ENCODE assay signal across 11 cellular contexts in genomic region chr7:76504351-76505167, GRCh38. TPM values are rescaled to one million over a fixed set of nuclear protein-coding genes. Genes with fewer than 3 reads are reported as not detected.
DNase-seq lines count a peak whose midpoint lies in the region; FAIRE-seq and TF ChIP-seq lines count a peak whose summit lies in the region.
"Not testable (repeated sequence)": the region's sequence is repeated elsewhere in the genome, so short reads cannot be mapped to it uniquely, and the experiment has no call there.
"Had no signal": no experiment of that assay in that cellular context is flagged by ENCODE, and none has a peak within 500 bp of the region (broad histone marks: within the 10 kb centered on the region; RNA-seq: fewer than 3 reads in every experiment).

No MANE protein-coding gene starts in this region.

- not testable (repeated sequence) for H3K9ac ChIP-seq in Karpas-422 (ENCODE audit: low read length); astrocyte (ENCODE audit: low read length); neural progenitor cell

- not testable (repeated sequence) for H3K9me3 ChIP-seq in Karpas-422 (ENCODE audit: low read length); astrocyte (ENCODE audit: insufficient read depth, low read depth, low read length); hepatocyte (ENCODE audit: low read depth); neural progenitor cell (ENCODE audit: low read depth); sigmoid colon

- not testable (repeated sequence) for H3K79me2 ChIP-seq in Karpas-422 (ENCODE audit: low read length); astrocyte (ENCODE audit: insufficient read depth, low read length); hepatocyte; neural progenitor cell (ENCODE audit: low read depth)

- not testable (repeated sequence) for TF ChIP-seq EP300 in sigmoid colon (IDR thresholded peaks at IDR 0.05)

- intact Hi-C loops in sigmoid colon (cut with DNase I), result loop anchor here (10.0 kb wide), 1 partner anchor 490 kb away; no protein-coding TSS in a partner anchor

- FAIRE-seq in astrocyte (lab: Jason Lieb, UNC), result not testable (repeated sequence)
- FAIRE-seq in urothelium cell line (lab: Jason Lieb, UNC), result peak; percentile 35

- not testable (repeated sequence) for H3K4me3 Mint-ChIP-seq in astrocyte (ENCODE audit: unreplicated experiment); neural progenitor cell

- H2AFZ ChIP-seq in Karpas-422 (ENCODE audit: low read length); astrocyte (ENCODE audit: low read depth, low read length); hepatocyte; neural progenitor cell (replicated peaks): not testable (repeated sequence)

- peaks cover 11% of the 10 kb centered on the region for H3K4me1 Mint-ChIP-seq in astrocyte (ENCODE audit: low read depth, unreplicated experiment)
- H3K4me1 Mint-ChIP-seq in neural progenitor cell, result not testable (repeated sequence)

- H3K36me3 ChIP-seq in Karpas-422 (ENCODE audit: insufficient read depth, low read length); astrocyte (ENCODE audit: insufficient read depth, low read length); hepatocyte (replicated peaks; ENCODE audit: insufficient read depth, low read depth); neural progenitor cell: not testable (repeated sequence)
- H3K36me3 ChIP-seq in sigmoid colon, result peaks cover 0 to 27% (median 9%) of the 10 kb centered on the region in 4 donors

- not testable (repeated sequence) for H3F3A ChIP-seq in neural progenitor cell (ENCODE audit: low read depth)

- not testable (repeated sequence) for H3K4me1 ChIP-seq in Karpas-422 (ENCODE audit: low read length); astrocyte (ENCODE audit: insufficient read depth, low read length); hepatocyte (ENCODE audit: insufficient read depth); neural progenitor cell; sigmoid colon

- H3K4me2 ChIP-seq in Karpas-422 (ENCODE audit: low read depth, low read length, poor library complexity, severe bottlenecking); astrocyte (ENCODE audit: low read length); hepatocyte; neural progenitor cell: not testable (repeated sequence)

- not testable (repeated sequence) for H3K27me3 ChIP-seq in Karpas-422 (ENCODE audit: low read length); astrocyte (ENCODE audit: insufficient read depth, low read length); hepatocyte; neural progenitor cell; sigmoid colon

- not testable (repeated sequence) for H4K20me1 ChIP-seq in Karpas-422 (ENCODE audit: insufficient read depth, low read depth, low read length); astrocyte (ENCODE audit: insufficient read depth, low read length); hepatocyte (ENCODE audit: insufficient read depth, poor library complexity, severe bottlenecking); neural progenitor cell (ENCODE audit: low read depth)

- TF ChIP-seq CTCF in astrocyte (IDR thresholded peaks at IDR 0.05; ENCODE audit: insufficient read depth, low read depth, low read length); hepatocyte (IDR thresholded peaks at IDR 0.05; ENCODE audit: poor library complexity); neural progenitor cell (IDR thresholded peaks at IDR 0.05); sigmoid colon (IDR thresholded peaks at IDR 0.05): not testable (repeated sequence)

- peak overlapping the region; percentile 2 for H3K27ac Mint-ChIP-seq in astrocyte (ENCODE audit: unreplicated experiment)
- not testable (repeated sequence) for H3K27ac Mint-ChIP-seq in neural progenitor cell

- H3K36me3 Mint-ChIP-seq in astrocyte (ENCODE audit: low read depth, unreplicated experiment); neural progenitor cell: not testable (repeated sequence)

- WGBS in hepatocyte (ENCODE audit: low lambda C conversion rate, missing lambda C conversion rate), result 92% methylated on average over 10 of the region's 33 CpGs
- 87 to 90% methylated on average over 23 to 24 of the region's 33 CpGs for WGBS in sigmoid colon, 2 donors

- H3K27ac ChIP-seq in Karpas-422 (ENCODE audit: low read length); astrocyte (ENCODE audit: low read depth, low read length); hepatocyte; neural progenitor cell; sigmoid colon: not testable (repeated sequence)

- TF ChIP-seq POLR2A in sigmoid colon (IDR thresholded peaks at IDR 0.05), result not testable (repeated sequence)

- DNase-seq in D341Med (ENCODE audit: low spot score) (peak; percentile 24), Karpas-422 (peak; percentile 7), hepatocyte (ENCODE audit: low spot score) (peak; percentile 2), neural progenitor cell (ENCODE audit: low spot score) (peak; percentile 0), sigmoid colon (peak; percentile 53)
- peak; percentile 50 for DNase-seq in activated CD8-positive, alpha-beta memory T cell treated with anti-CD3 and anti-CD28 coated beads for 24 hours
- DNase-seq in astrocyte (ENCODE audit: low read depth); urothelium cell line (ENCODE audit: low spot score): not testable (repeated sequence)

- not testable (repeated sequence) for H3K4me3 ChIP-seq in Karpas-422 (ENCODE audit: low read length); astrocyte (ENCODE audit: insufficient read depth, low read depth, low read length); hepatocyte; neural progenitor cell; sigmoid colon

- not testable (repeated sequence) for H3K27me3 Mint-ChIP-seq in astrocyte (ENCODE audit: low read depth, unreplicated experiment); neural progenitor cell (ENCODE audit: insufficient read depth, low read depth)

- not testable (repeated sequence) for H3K9me2 ChIP-seq in Karpas-422 (replicated peaks; ENCODE audit: insufficient read depth, low read length); hepatocyte (replicated peaks; ENCODE audit: insufficient read depth)

- H3K9me3 Mint-ChIP-seq in astrocyte (ENCODE audit: unreplicated experiment); neural progenitor cell: not testable (repeated sequence)

RNA-seq across cellular contexts. Expression of gene UPK3B, which starts 5.8 kb away (rescaled TPM):
- total RNA-seq in Karpas-422 (2014; rRNA removed; shearing (Covaris generic); ENCODE audit: low replicate concordance), result 0.26 TPM in 1 of 2 replicates, not detected in the other
- 0.64 TPM in 1 of 2 replicates, not detected in the other for total RNA-seq in astrocyte
- 16.8 and 25.8 TPM in 2 replicates for total RNA-seq in hepatocyte
- polyA plus RNA-seq in hepatocyte, result 90.6 and 159 TPM in 2 replicates
- 0.12 TPM in 1 of 2 replicates, not detected in the other for total RNA-seq in neural progenitor cell (ENCODE audit: low replicate concordance)
- total RNA-seq in sigmoid colon, result 1 to 10 TPM in 1 of 4 donors, under 1 TPM in 3; 0.27 to 3.9 (median 0.77) TPM
- polyA plus RNA-seq in sigmoid colon, result 1 to 10 TPM in 1 of 3 donors, under 1 TPM in 1, not detected in 1; 0.92 to 1.9 TPM
- total RNA-seq: A673, HepG2 had no signal
- polyA plus RNA-seq: CD4-positive, alpha-beta memory T cell; HepG2 had no signal

RNA-seq across cellular contexts. Expression of gene SPDYE16, which starts 38.5 kb away (rescaled TPM):
- not detected in 2 replicates for total RNA-seq in Karpas-422 (2014; rRNA removed; shearing (Covaris generic); ENCODE audit: low replicate concordance)
- total RNA-seq in astrocyte (not detected in 2 replicates), hepatocyte (0.03 TPM in 1 of 2 replicates, not detected in the other), neural progenitor cell (ENCODE audit: low replicate concordance) (0.28 TPM in 1 of 2 replicates, not detected in the other), sigmoid colon (1 to 10 TPM in 1 of 4 donors, under 1 TPM in 1, not detected in 2; 0.16 to 2.5 TPM)
- polyA plus RNA-seq in hepatocyte (1.1 and 1.5 TPM in 2 replicates), sigmoid colon (under 1 TPM in 2 of 3 donors, not detected in 1; 0.06 to 0.60 TPM)
- polyA plus RNA-seq: HepG2 had no signal

RNA-seq across cellular contexts. Expression of gene DTX2, which starts 43.0 kb away (rescaled TPM):
- total RNA-seq in Karpas-422 (2014; rRNA removed; shearing (Covaris generic); ENCODE audit: low replicate concordance), result 17.0 and 26.5 TPM in 2 replicates
- 19.7 and 22.0 TPM in 2 replicates for total RNA-seq in astrocyte
- total RNA-seq in hepatocyte, result 7.6 TPM in 2 replicates
- 22.2 and 23.1 TPM in 2 replicates for polyA plus RNA-seq in hepatocyte
- 4.1 and 14.7 TPM in 2 replicates for total RNA-seq in neural progenitor cell (ENCODE audit: low replicate concordance)
- total RNA-seq in sigmoid colon, result 10 to 100 TPM; 11.1 to 29.9 (median 17.0) TPM
- 10 to 100 TPM; 23.4 to 71.9 (median 37.9) TPM for polyA plus RNA-seq in sigmoid colon
